In genomic region chr16:19717319-19717718, GRCh38 we compare ENCODE assay signal across 8 cellular contexts. TPM values are rescaled to one million over a fixed set of nuclear protein-coding genes. Genes with fewer than 3 reads are reported as not detected.
DNase-seq lines count a peak whose midpoint lies in the region; ATAC-seq and TF ChIP-seq lines count a peak whose summit lies in the region.

No MANE protein-coding gene starts in this region.

- peaks cover 11% of the 10 kb centered on the region for H3K36me3 Mint-ChIP-seq in osteocyte (ENCODE audit: unreplicated experiment)

- CTCF ChIA-PET in PC-9 (lab: Charles Lee) = no interaction called here

- H3K27me3 Mint-ChIP-seq in osteocyte (ENCODE audit: unreplicated experiment) = no peaks in the 10 kb centered on the region

- H3K9me3 Mint-ChIP-seq in osteocyte (ENCODE audit: unreplicated experiment) = no peaks in the 10 kb centered on the region

- H3K4me2 ChIP-seq in PC-9 = peak overlapping the region; percentile 99

- POLR2A ChIA-PET in PC-9 (lab: Charles Lee; ENCODE audit: unreplicated experiment) = interaction anchor here (0.6 to 0.7 kb wide), 2 partner anchors 13 to 31 kb away, joined by 3 to 4 read pairs; no protein-coding TSS in a partner anchor

- no peak for TF ChIP-seq CTCF in PC-9 (conservative IDR thresholded peaks at IDR 0.05)
- TF ChIP-seq CTCF in osteocyte (IDR thresholded peaks at IDR 0.05) = no peak

- no peaks in the 10 kb centered on the region for H3K9me2 ChIP-seq in PC-9 (ENCODE audit: insufficient read depth)

- no TSS peak for BruUV-seq in PC-9 (replicated peaks; lab: Mats Ljungman, UMichigan)

- H3K27me3 ChIP-seq in PC-9 (ENCODE audit: insufficient read depth, low read depth) = no peaks in the 10 kb centered on the region

- no peak for ATAC-seq in GM18505 (IDR thresholded peaks at IDR 0.05; ENCODE audit: unreplicated experiment)

- peaks cover 13% of the 10 kb centered on the region; the same call in 1 of the 2 replicates for H3K36me3 ChIP-seq in PC-9 (ENCODE audit: low read depth)

- H3K27ac ChIP-seq in PC-9 = peak overlapping the region; percentile 55
- peak overlapping the region; percentile 61 for H3K27ac ChIP-seq in epithelial cell of prostate

- DNase-seq in ELF-1 (ENCODE audit: low read depth, low spot score) (peak; percentile 23), PC-9 (no peak), epithelial cell of prostate (ENCODE audit: low read depth, low spot score) (no peak), osteocyte (ENCODE audit: extremely low spot score, unreplicated experiment) (no peak), SKM-1 (lab: John Stamatoyannopoulos, UW; ENCODE audit: unreplicated experiment) (no peak), DMS79 treated with DMSO at 0.1 percent for 48 hours (lab: John Stamatoyannopoulos, UW) (no peak)
- no peak for DNase-seq in stimulated activated CD4-positive, alpha-beta T cell treated with anti-CD3 and anti-CD28 coated beads, Interleukin-12 subunit alpha, Interleukin-12 subunit beta, amount 100 ng/mL, for 4 hours

- peaks cover 11% of the 10 kb centered on the region for H4K20me1 ChIP-seq in PC-9 (ENCODE audit: insufficient read depth)

- peak overlapping the region; percentile 97 for H3K4me3 ChIP-seq in PC-9

- H3K4me1 Mint-ChIP-seq in osteocyte (ENCODE audit: unreplicated experiment) = peaks cover 23% of the 10 kb centered on the region

- intact Hi-C loops in PC-9 (cut with micrococcal nuclease; ENCODE audit: unreplicated experiment) = loop anchor here (5.0 to 10.0 kb wide), 2 partner anchors 97 to 115 kb away; no protein-coding TSS in a partner anchor

- H3F3A ChIP-seq in PC-9 (ENCODE audit: insufficient read depth, low read depth) = peaks cover 13% of the 10 kb centered on the region

- H3K27ac Mint-ChIP-seq in osteocyte (ENCODE audit: unreplicated experiment) = peak overlapping the region; percentile 86

- peak overlapping the region; percentile 93 for H3K4me3 Mint-ChIP-seq in osteocyte (ENCODE audit: unreplicated experiment)

- peak overlapping the region; percentile 87 for H2AFZ ChIP-seq in PC-9

- H3K9me3 ChIP-seq in PC-9 (ENCODE audit: insufficient read depth, low read depth) = no peaks in the 10 kb centered on the region

- H3K4me1 ChIP-seq in PC-9 (replicated peaks; ENCODE audit: insufficient read depth) = peaks cover 25% of the 10 kb centered on the region

- H3K79me2 ChIP-seq in PC-9 (ENCODE audit: low read depth) = peaks cover 89% of the 10 kb centered on the region

- no peak for TF ChIP-seq POLR2A in GM18505 (IDR thresholded peaks at IDR 0.05; ENCODE audit: borderline replicate concordance, extremely low read depth, insufficient read depth, insufficient read length)

RNA-seq across cellular contexts. Expression of gene KNOP1, which starts 0.7 kb away (rescaled TPM):
- total RNA-seq in PC-9 (2021) (60.4 TPM in 2 replicates), osteocyte (24.0 and 24.2 TPM in 2 replicates)

RNA-seq across cellular contexts. Expression of gene IQCK, which starts 0.8 kb away (rescaled TPM):
- total RNA-seq in PC-9 (2021) = 21.0 and 21.6 TPM in 2 replicates
- total RNA-seq in osteocyte = 5.3 and 5.8 TPM in 2 replicates
